In genomic region chrX:69027181-69028005, GRCh38 we compare ENCODE assay signal across 9 cellular contexts.
DNase-seq lines count a peak whose midpoint lies in the region; ATAC-seq and TF ChIP-seq lines count a peak whose summit lies in the region.
"Had no signal": no experiment of that assay in that cellular context is flagged by ENCODE, and none has a peak within 500 bp of the region (broad histone marks: within the 10 kb centered on the region; RNA-seq: fewer than 3 reads in every experiment).

No MANE protein-coding gene starts in this region.

- no peak overlapping the region for H3K4me3 Mint-ChIP-seq in CD8-positive, alpha-beta memory T cell

- H2AFZ ChIP-seq in PC-9: no peak overlapping the region

- TF ChIP-seq CTCF in PC-9 (conservative IDR thresholded peaks at IDR 0.05) (no peak), gastrocnemius medialis (IDR thresholded peaks at IDR 0.05 in 4 of 5, conservative IDR thresholded peaks at IDR 0.05 in 1 of 5) (no peak)

- WGBS in thymus: 91% methylated on average over 11 of the region's 11 CpGs

- POLR2A ChIA-PET in PC-9 (lab: Charles Lee; ENCODE audit: unreplicated experiment): no interaction called here
- POLR2A ChIA-PET in CD8-positive, alpha-beta memory T cell (lab: Charles Lee): no interaction called here

- DNase-seq in PC-9 (no peak), iris pigment epithelial cell (ENCODE audit: low read depth) (peak; percentile 91), inferior parietal cortex (ENCODE audit: extremely low spot score) (no peak), gastrocnemius medialis (no peak)
- DNase-seq in CD8-positive, alpha-beta memory T cell: no peak
- DNase-seq: effector CD8-positive, alpha-beta T cell; NCI-H1417 treated with DMSO at 0.1 percent for 48 hours had no signal

- H3K9me3 ChIP-seq in PC-9 (ENCODE audit: insufficient read depth, low read depth) (no peaks in the 10 kb centered on the region), thymus (ENCODE audit: control insufficient read depth) (no peaks in the 10 kb centered on the region), gastrocnemius medialis (no peaks in the 10 kb centered on the region)
- H3K9me3 ChIP-seq in CD8-positive, alpha-beta memory T cell (ENCODE audit: low read length): no peaks in the 10 kb centered on the region

- no peak for TF ChIP-seq POLR2A in gastrocnemius medialis (IDR thresholded peaks at IDR 0.05)

- H3K79me2 ChIP-seq in PC-9 (ENCODE audit: low read depth): no peaks in the 10 kb centered on the region

- no peaks in the 10 kb centered on the region for H3K4me1 Mint-ChIP-seq in CD8-positive, alpha-beta memory T cell

- H3K27me3 Mint-ChIP-seq in CD8-positive, alpha-beta memory T cell: no peaks in the 10 kb centered on the region

- ATAC-seq in GM21723 (IDR thresholded peaks at IDR 0.05; ENCODE audit: unreplicated experiment) (peak; percentile 36), gastrocnemius medialis (no peak)

- H3K27ac ChIP-seq in PC-9 (no peak overlapping the region), thymus (ENCODE audit: low read depth) (peak overlapping the region; percentile 60), gastrocnemius medialis (peak overlapping the region in 1 of 4 donors; percentile 4)
- H3K27ac ChIP-seq in CD8-positive, alpha-beta memory T cell (ENCODE audit: low read depth, low read length): no peak overlapping the region

- no peaks in the 10 kb centered on the region for H3K9me2 ChIP-seq in PC-9 (ENCODE audit: insufficient read depth)

- H3F3A ChIP-seq in PC-9 (ENCODE audit: insufficient read depth, low read depth): peaks cover 18% of the 10 kb centered on the region

- H3K4me2 ChIP-seq in PC-9: peak overlapping the region; percentile 16

- H3K4me3 ChIP-seq in PC-9 (no peak overlapping the region), thymus (ENCODE audit: low read length) (no peak overlapping the region), gastrocnemius medialis (no peak overlapping the region)
- no peak overlapping the region for H3K4me3 ChIP-seq in CD8-positive, alpha-beta memory T cell (ENCODE audit: low read length)

- no peaks in the 10 kb centered on the region for H3K27me3 ChIP-seq in PC-9 (ENCODE audit: insufficient read depth, low read depth)
- no peaks in the 10 kb centered on the region for H3K27me3 ChIP-seq in thymus (ENCODE audit: control insufficient read depth, insufficient read depth)
- no peaks in the 10 kb centered on the region for H3K27me3 ChIP-seq in CD8-positive, alpha-beta memory T cell (ENCODE audit: insufficient read depth, low read length, poor library complexity, severe bottlenecking)
- no peaks in the 10 kb centered on the region for H3K27me3 ChIP-seq in gastrocnemius medialis

- in situ Hi-C loops in gastrocnemius medialis (cut with MboI; ENCODE audit: low sequenced_read_pairs in 4 of 4): loop anchor here in 1 of 4 donors (25.0 kb wide), 1 partner anchor 190 kb away; the partner anchor contains the start of gene EFNB1

- CTCF ChIA-PET in PC-9 (lab: Charles Lee): no interaction called here
- CTCF ChIA-PET in CD8-positive, alpha-beta memory T cell (lab: Charles Lee): no interaction called here

- intact Hi-C loops in PC-9 (cut with micrococcal nuclease; ENCODE audit: unreplicated experiment): no loop called here
- intact Hi-C loops in gastrocnemius medialis (cut with DNase I; ENCODE audit: low total_unique reads): no loop called here

- no peaks in the 10 kb centered on the region for H3K36me3 Mint-ChIP-seq in CD8-positive, alpha-beta memory T cell

- H4K20me1 ChIP-seq in PC-9 (ENCODE audit: insufficient read depth): no peaks in the 10 kb centered on the region

- H3K4me1 ChIP-seq in PC-9 (replicated peaks; ENCODE audit: insufficient read depth) (peaks cover 26% of the 10 kb centered on the region), thymus (ENCODE audit: control insufficient read depth, insufficient read depth, low read length) (no peaks in the 10 kb centered on the region), gastrocnemius medialis (no peaks in the 10 kb centered on the region)
- no peaks in the 10 kb centered on the region for H3K4me1 ChIP-seq in CD8-positive, alpha-beta memory T cell (ENCODE audit: insufficient read depth, low read length)

- H3K9me3 Mint-ChIP-seq in CD8-positive, alpha-beta memory T cell: no peaks in the 10 kb centered on the region

- no peak overlapping the region for H3K27ac Mint-ChIP-seq in CD8-positive, alpha-beta memory T cell

- no TSS peak for BruUV-seq in PC-9 (replicated peaks; lab: Mats Ljungman, UMichigan)

- H3K36me3 ChIP-seq in PC-9 (ENCODE audit: low read depth) (no peaks in the 10 kb centered on the region), thymus (ENCODE audit: control insufficient read depth, insufficient read depth) (no peaks in the 10 kb centered on the region), gastrocnemius medialis (no peaks in the 10 kb centered on the region)
- H3K36me3 ChIP-seq in CD8-positive, alpha-beta memory T cell (ENCODE audit: insufficient read depth, low read length): no peaks in the 10 kb centered on the region
